Comparison of ENCODE assay signal across 16 cellular contexts in genomic region chr5:96626956-96627355, GRCh38. TPM values are rescaled to one million over a fixed set of nuclear protein-coding genes. Genes with fewer than 3 reads are reported as not detected.
A peak's percentile ranks its signal among the peaks of the same experiment; 100 is the strongest.
DNase-seq lines count a peak whose midpoint lies in the region; ATAC-seq and TF ChIP-seq lines count a peak whose summit lies in the region.
"Had no signal": no experiment of that assay in that cellular context is flagged by ENCODE, and none has a peak within 500 bp of the region (broad histone marks: within the 10 kb centered on the region; RNA-seq: fewer than 3 reads in every experiment).

No MANE protein-coding gene starts in this region.

- ATAC-seq in SK-N-SH treated with all-trans-retinoic acid at 6 μM for 48 hours, result peak; percentile 48
- ATAC-seq in GM21528 (IDR thresholded peaks at IDR 0.05; ENCODE audit: low FRiP score, unreplicated experiment), result no peak
- no peak for ATAC-seq in HG02884 (IDR thresholded peaks at IDR 0.05; ENCODE audit: unreplicated experiment)
- ATAC-seq: stimulated activated naive B cell treated with anti-CD40 and anti-IgM and Interleukin-4, amounts not matched to agents 10 μg/mL and 1 μg/mL and 100 μg/mL, for 72 hours had no signal

- H3K27me3 ChIP-seq in skeletal muscle satellite cell (ENCODE audit: control insufficient read depth, insufficient read depth, low read length), result no peaks in the 10 kb centered on the region

- peaks cover 37% of the 10 kb centered on the region for H3K4me1 ChIP-seq in skeletal muscle satellite cell (ENCODE audit: control insufficient read depth, insufficient read depth, low read length)

- in situ Hi-C loops in G401 (cut with HindIII; ENCODE audit: low sequenced_read_pairs), result no loop called here

- TF ChIP-seq CTCF in fibroblast of pulmonary artery (IDR thresholded peaks at IDR 0.05; ENCODE audit: low read length, missing control alignments), result no peak

- no peaks in the 10 kb centered on the region for H3K36me3 ChIP-seq in skeletal muscle satellite cell (ENCODE audit: insufficient read depth, low read length)

- no peak overlapping the region for H3K4me2 ChIP-seq in skeletal muscle satellite cell (ENCODE audit: low read length)

- H3K9me3 ChIP-seq in skeletal muscle satellite cell (replicated peaks; ENCODE audit: low read length), result no peaks in the 10 kb centered on the region

- DNase-seq in GM04504 (ENCODE audit: low read depth), result peak; percentile 78
- DNase-seq in fibroblast of pulmonary artery (ENCODE audit: low read depth), result peak; percentile 95
- no peak for DNase-seq in G401 (ENCODE audit: low spot score)
- DNase-seq in NCI-H2081 treated with DMSO at 0.1 percent for 48 hours (lab: John Stamatoyannopoulos, UW), result no peak
- DNase-seq: activated CD4-positive, alpha-beta T cell treated with anti-CD3 and anti-CD28 coated beads for 48 hours; activated effector memory CD4-positive, alpha-beta T cell treated with anti-CD3 and anti-CD28 coated beads, Interleukin-2, amount 50 U/mL, for 16 hours; NCI-H1048; NCI-H526 treated with DMSO at 0.1 percent for 48 hours; occipital lobe; SHP77 treated with DMSO at 0.1 percent for 48 hours; stimulated activated CD4-positive, alpha-beta T cell treated with anti-CD3 and anti-CD28 coated beads, Interleukin-1b, Interleukin-23, amount 100 ng/mL, for 48 hours; stimulated activated naive B cell treated with anti-CD40 and anti-IgM and Interleukin-4, amounts not matched to agents 10 μg/mL and 1 μg/mL and 100 μg/mL, for 72 hours had no signal

- H3K4me3 ChIP-seq in fibroblast of pulmonary artery (replicated peaks; ENCODE audit: low read depth, low read length) (no peak overlapping the region), skeletal muscle satellite cell (ENCODE audit: low read length) (no peak overlapping the region)

- peak overlapping the region; percentile 49 for H3K9ac ChIP-seq in skeletal muscle satellite cell (ENCODE audit: low read depth, low read length)

TF ChIP-seq in SK-N-SH treated with all-trans-retinoic acid at 6 μM for 48 hours, 23 proteins besides CTCF, POLR2A, EP300 and RAD21:
- no peak for TF ChIP-seq OSR1 (CRISPR knock-in tag; IDR thresholded peaks at IDR 0.05)
- TF ChIP-seq ARNTL (CRISPR knock-in tag; IDR thresholded peaks at IDR 0.05; ENCODE audit: borderline replicate concordance, low read depth), result no peak
- no peak for TF ChIP-seq ZNF70 (CRISPR knock-in tag; IDR thresholded peaks at IDR 0.05)
- TF ChIP-seq TSHZ2 (CRISPR knock-in tag; IDR thresholded peaks at IDR 0.05), result no peak
- TF ChIP-seq CSDC2 (CRISPR knock-in tag; IDR thresholded peaks at IDR 0.05), result no peak
- TF ChIP-seq RARB (CRISPR knock-in tag; IDR thresholded peaks at IDR 0.05), result no peak
- no peak for TF ChIP-seq ZFP3 (CRISPR knock-in tag; IDR thresholded peaks at IDR 0.05)
- no peak for TF ChIP-seq TOX (CRISPR knock-in tag; IDR thresholded peaks at IDR 0.05; ENCODE audit: borderline replicate concordance)
- no peak for TF ChIP-seq CSRNP3 (CRISPR knock-in tag; IDR thresholded peaks at IDR 0.05)
- no peak for TF ChIP-seq POU6F1 (CRISPR knock-in tag; IDR thresholded peaks at IDR 0.05; ENCODE audit: borderline replicate concordance, low read depth)
- no peak for TF ChIP-seq GLIS3 (CRISPR knock-in tag; IDR thresholded peaks at IDR 0.05)
- no peak for TF ChIP-seq ZC3H10 (CRISPR knock-in tag; IDR thresholded peaks at IDR 0.05)
- TF ChIP-seq ZNF8 (CRISPR knock-in tag; IDR thresholded peaks at IDR 0.05), result no peak
- no peak for TF ChIP-seq ZNF565 (CRISPR knock-in tag; conservative IDR thresholded peaks at IDR 0.05; ENCODE audit: low read depth)
- TF ChIP-seq PATZ1 (CRISPR knock-in tag; IDR thresholded peaks at IDR 0.05; ENCODE audit: borderline replicate concordance), result no peak
- no peak for TF ChIP-seq CREB5 (CRISPR knock-in tag; IDR thresholded peaks at IDR 0.05; ENCODE audit: low read depth)
- TF ChIP-seq BACH2 (CRISPR knock-in tag; IDR thresholded peaks at IDR 0.05; ENCODE audit: borderline replicate concordance), result no peak
- no peak for TF ChIP-seq PPARA (CRISPR knock-in tag; IDR thresholded peaks at IDR 0.05; ENCODE audit: borderline replicate concordance)

RNA-seq across cellular contexts. Expression of gene CAST, which starts 35.2 kb away (rescaled TPM):
- 169 and 215 TPM in 2 replicates for total RNA-seq in skeletal muscle satellite cell (2012; rRNA removed)
- 52.0 and 59.1 TPM in 2 replicates for total RNA-seq in G401 (2014; rRNA removed; shearing (Covaris generic))

Comparison
In these comparisons a context has a peak if more than half of its experiments do, and no peak if none do; other contexts are left out.
1. DNase-seq: peak in GM04504 (single experiment) and fibroblast of pulmonary artery (single experiment); none in G401 (single experiment) and NCI-H2081 treated with DMSO at 0.1 percent for 48 hours (single experiment).